In the genomic region with DNA sequence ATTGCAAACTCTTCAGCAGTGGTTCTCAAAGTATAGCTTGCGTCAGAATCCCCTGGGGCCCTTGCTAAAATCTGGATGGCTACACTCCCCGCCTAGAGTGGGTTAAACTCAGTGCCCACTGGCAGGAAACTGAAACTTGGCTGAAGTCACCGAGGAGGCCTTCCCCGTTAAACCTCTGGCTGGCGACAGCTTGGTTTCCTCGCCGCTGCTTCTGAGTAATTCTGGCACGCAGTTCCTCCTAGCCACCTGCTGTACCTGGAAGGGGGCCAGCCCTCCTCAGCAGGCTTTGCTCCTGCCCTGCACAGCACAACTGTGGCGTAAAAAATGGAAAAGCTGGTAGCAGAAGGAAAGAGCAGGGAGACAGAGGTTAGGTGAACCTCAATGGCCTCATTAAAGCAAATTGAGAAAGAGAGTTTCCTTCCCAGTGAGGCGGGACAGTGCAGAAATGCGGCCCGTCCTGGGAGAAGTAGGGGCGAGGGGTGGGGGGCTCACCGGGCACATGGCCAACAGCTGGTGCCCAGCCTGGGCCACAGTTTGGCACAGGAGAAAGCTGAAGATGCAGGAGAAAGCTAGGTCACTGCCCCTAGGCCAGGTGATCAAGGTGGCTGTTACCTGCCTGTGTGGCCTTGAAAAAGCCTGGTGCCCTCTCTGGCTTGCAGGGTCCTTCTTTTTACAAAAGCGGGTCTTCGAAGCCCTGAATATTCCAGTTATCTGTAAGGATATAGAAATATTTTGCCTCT, we compare ENCODE assay signal across 8 cellular contexts. TPM values are rescaled to one million over a fixed set of nuclear protein-coding genes. Genes with fewer than 3 reads are reported as not detected.
DNase-seq lines count a peak whose midpoint lies in the region; ATAC-seq, FAIRE-seq and TF ChIP-seq lines count a peak whose summit lies in the region.

No MANE protein-coding gene starts in this region.

- peak overlapping the region; percentile 98 for H3K9ac ChIP-seq in GM12878 (ENCODE audit: control insufficient read depth, insufficient read depth, low read length)
- no peak overlapping the region for H3K9ac ChIP-seq in neural progenitor cell

- no peaks in the 10 kb centered on the region for H3K4me1 ChIP-seq in RWPE2 (ENCODE audit: insufficient read depth, poor library complexity, severe bottlenecking)
- H3K4me1 ChIP-seq in GM12878 (ENCODE audit: control insufficient read depth, insufficient read depth, low read length): peaks cover 34% of the 10 kb centered on the region
- H3K4me1 ChIP-seq in neural progenitor cell: peaks cover 9% of the 10 kb centered on the region

- H4K20me1 ChIP-seq in GM12878 (ENCODE audit: control insufficient read depth, insufficient read depth) (no peaks in the 10 kb centered on the region), neural progenitor cell (ENCODE audit: low read depth) (no peaks in the 10 kb centered on the region)

- TF ChIP-seq RAD21 in GM12878 (IDR thresholded peaks at IDR 0.05; ENCODE audit: insufficient read depth, low read depth, low read length): no peak

- no peak overlapping the region for H3K27ac Mint-ChIP-seq in neural progenitor cell

- peaks cover 3% of the 10 kb centered on the region for H3F3A ChIP-seq in neural progenitor cell (ENCODE audit: low read depth)

- 4% methylated on average over 16 of the region's 16 CpGs for WGBS in GM12878 (ENCODE audit: insufficient coverage, insufficient replicate concordance, low lambda C conversion rate, missing lambda C conversion rate)

- H3K4me3 ChIP-seq in RWPE2 (ENCODE audit: severe bottlenecking) (no peak overlapping the region), GM12878 (peak overlapping the region; percentile 72), neural progenitor cell (no peak overlapping the region)

- peak; percentile 59 for ATAC-seq in GM21381 (IDR thresholded peaks at IDR 0.05; ENCODE audit: unreplicated experiment)
- ATAC-seq in RWPE2 (ENCODE audit: low read depth): peak; percentile 50; the same call in 1 of the 3 replicates
- ATAC-seq in GM12878: peak; percentile 82

- H3K4me2 ChIP-seq in GM12878 (ENCODE audit: control insufficient read depth, insufficient read depth) (peak overlapping the region; percentile 99), neural progenitor cell (no peak overlapping the region)

- peaks cover 2% of the 10 kb centered on the region for H3K27me3 ChIP-seq in RWPE2 (ENCODE audit: insufficient read depth, poor library complexity, severe bottlenecking)
- no peaks in the 10 kb centered on the region for H3K27me3 ChIP-seq in GM12878 (replicated peaks in 1 of 2; ENCODE audit: control insufficient read depth in 2 of 2, insufficient read depth in 2 of 2, low read length in 1 of 2)
- H3K27me3 ChIP-seq in neural progenitor cell: peaks cover 8% of the 10 kb centered on the region

- no peaks in the 10 kb centered on the region for H3K36me3 Mint-ChIP-seq in neural progenitor cell

- TF ChIP-seq CTCF in RWPE2 (IDR thresholded peaks at IDR 0.05; ENCODE audit: poor library complexity, severe bottlenecking) (no peak), GM12878 (IDR thresholded peaks at IDR 0.05 in 2 of 3, conservative IDR thresholded peaks at IDR 0.05 in 1 of 3; ENCODE audit: control insufficient read depth in 2 of 3, extremely low read depth in 1 of 3, insufficient read depth in 1 of 3, low read depth in 3 of 3, low read length in 3 of 3) (no peak), neural progenitor cell (IDR thresholded peaks at IDR 0.05) (no peak)

- intact Hi-C loops in GM12878 (cut with micrococcal nuclease; ENCODE audit: unreplicated experiment): loop anchor here (1.0 kb wide), 2 partner anchors 41 to 45 kb away; no protein-coding TSS in a partner anchor

- H3K4me3 Mint-ChIP-seq in neural progenitor cell: no peak overlapping the region

- peak; percentile 66 to 69; a peak in 2 of 4 replicates for TF ChIP-seq EP300 in GM12878 (IDR thresholded peaks at IDR 0.05; ENCODE audit: borderline replicate concordance in 1 of 2, control insufficient read depth in 1 of 2, low read depth in 2 of 2, low read length in 2 of 2)

- peak; percentile 46; the same call in 1 of the 2 replicates for TF ChIP-seq POLR2A in GM12878 (IDR thresholded peaks at IDR 0.05; ENCODE audit: low read depth, low read length)

- H2AFZ ChIP-seq in GM12878 (ENCODE audit: control insufficient read depth, low read depth, low read length) (peak overlapping the region; percentile 50), neural progenitor cell (replicated peaks) (no peak overlapping the region)

- peaks cover 9% of the 10 kb centered on the region for H3K27me3 Mint-ChIP-seq in neural progenitor cell (ENCODE audit: insufficient read depth, low read depth)

- peak; percentile 94 for FAIRE-seq in GM12878 (lab: Jason Lieb, UNC)

- in situ Hi-C loops in GM12878 (cut with MboI): no loop called here

- H3K9me3 Mint-ChIP-seq in neural progenitor cell: no peaks in the 10 kb centered on the region

- CTCF ChIA-PET in GM12878 (lab: Yijun Ruan, JAX): interaction anchor here (0.7 to 4.4 kb wide), 4 partner anchors 13 to 251 kb away, joined by 3 to 21 read pairs (median 9); no protein-coding TSS in a partner anchor

- POLR2A ChIA-PET in GM12878 (lab: Charles Lee): interaction anchor here (0.6 to 2.1 kb wide), 4 partner anchors 9 to 45 kb away, joined by 3 to 11 read pairs (median 4); no protein-coding TSS in a partner anchor

- peaks cover 8% of the 10 kb centered on the region for H3K4me1 Mint-ChIP-seq in neural progenitor cell

- H3K36me3 ChIP-seq in RWPE2 (ENCODE audit: low read depth) (no peaks in the 10 kb centered on the region), GM12878 (ENCODE audit: control insufficient read depth in 2 of 2, insufficient read depth in 2 of 2, low read length in 1 of 2) (peaks cover 0 to 2% of the 10 kb centered on the region in 2 experiments; a peak in 1 of 4 replicates), neural progenitor cell (no peaks in the 10 kb centered on the region)

- no TSS peak for BruUV-seq in GM12878 (replicated peaks; lab: Mats Ljungman, UMichigan)

- RAD21 ChIA-PET in GM12878 (lab: Charles Lee; ENCODE audit: unreplicated experiment): interaction anchor here (0.9 to 4.0 kb wide), 5 partner anchors 10 to 457 kb away, joined by 3 to 51 read pairs (median 8); no protein-coding TSS in a partner anchor

- H3K79me2 ChIP-seq in GM12878 (ENCODE audit: control insufficient read depth, insufficient read depth, low read length) (peaks cover 12% of the 10 kb centered on the region), neural progenitor cell (ENCODE audit: low read depth) (no peaks in the 10 kb centered on the region)

- SMC1A ChIA-PET in GM12878 (lab: Charles Lee; ENCODE audit: uncharacterized antibody, unreplicated experiment): interaction anchor here (1.0 to 6.2 kb wide), 6 partner anchors 10 to 44 kb away, joined by 3 to 56 read pairs (median 6); no protein-coding TSS in a partner anchor

- H3K27ac ChIP-seq in RWPE2 (ENCODE audit: poor library complexity, severe bottlenecking): no peak overlapping the region
- H3K27ac ChIP-seq in GM12878 (ENCODE audit: control insufficient read depth, insufficient read depth): peak overlapping the region; percentile 93
- H3K27ac ChIP-seq in neural progenitor cell: no peak overlapping the region

- peak; percentile 24 for DNase-seq in EH (ENCODE audit: low read depth)
- peak; percentile 79 for DNase-seq in HT-29 (ENCODE audit: low spot score)
- DNase-seq in RWPE2 (ENCODE audit: low spot score): no peak
- DNase-seq in GM12878 (ENCODE audit: low read depth, low spot score): peak; percentile 90
- peak; percentile 57 for DNase-seq in left kidney (ENCODE audit: low read depth, low spot score)
- peak; percentile 68 for DNase-seq in stimulated activated CD8-positive, alpha-beta memory T cell treated with anti-CD3 and anti-CD28 coated beads, Interleukin-4, amount 100 ng/mL, for 48 hours
- no peak for DNase-seq in neural progenitor cell (ENCODE audit: low spot score)

- H3K9me3 ChIP-seq in RWPE2 (ENCODE audit: severe bottlenecking) (no peaks in the 10 kb centered on the region), GM12878 (replicated peaks; ENCODE audit: control insufficient read depth, insufficient read depth, low read length) (no peaks in the 10 kb centered on the region), neural progenitor cell (ENCODE audit: low read depth) (no peaks in the 10 kb centered on the region)

TF ChIP-seq in GM12878, 131 proteins besides CTCF, POLR2A, EP300 and RAD21 (continues in another document):
- TF ChIP-seq RUNX3 (IDR thresholded peaks at IDR 0.05; ENCODE audit: low read length) (peak; percentile 88), CEBPB (IDR thresholded peaks at IDR 0.05; ENCODE audit: borderline replicate concordance in 1 of 2, low read depth in 2 of 2, low read length in 2 of 2) (no peak), ZNF24 (IDR thresholded peaks at IDR 0.05) (no peak), NR2C1 (IDR thresholded peaks at IDR 0.05) (no peak), CHD1 (IDR thresholded peaks at IDR 0.05; ENCODE audit: low read depth, low read length) (no peak)
- TF ChIP-seq, protein P1, sequence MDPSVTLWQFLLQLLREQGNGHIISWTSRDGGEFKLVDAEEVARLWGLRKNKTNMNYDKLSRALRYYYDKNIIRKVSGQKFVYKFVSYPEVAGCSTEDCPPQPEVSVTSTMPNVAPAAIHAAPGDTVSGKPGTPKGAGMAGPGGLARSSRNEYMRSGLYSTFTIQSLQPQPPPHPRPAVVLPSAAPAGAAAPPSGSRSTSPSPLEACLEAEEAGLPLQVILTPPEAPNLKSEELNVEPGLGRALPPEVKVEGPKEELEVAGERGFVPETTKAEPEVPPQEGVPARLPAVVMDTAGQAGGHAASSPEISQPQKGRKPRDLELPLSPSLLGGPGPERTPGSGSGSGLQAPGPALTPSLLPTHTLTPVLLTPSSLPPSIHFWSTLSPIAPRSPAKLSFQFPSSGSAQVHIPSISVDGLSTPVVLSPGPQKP (IDR thresholded peaks at IDR 0.05; ENCODE audit: low read depth, low read length): no peak

RNA-seq across cellular contexts. Expression of gene ALOX5, which starts 46.6 kb away (rescaled TPM):
- total RNA-seq in HT-29 (2014; rRNA removed; shearing (Covaris generic)): 28.2 and 43.4 TPM in 2 replicates
- 41.8 and 52.8 TPM in 2 replicates for total RNA-seq in GM12878 (2013; cell fraction: nucleolus; rRNA removed)
- total RNA-seq in GM12878 (2014; rRNA removed) (67.1 and 72.5 TPM in 2 replicates), GM12878 (2014; rRNA removed; fragmentation: Illumina TruSeq; extraction: Trizol) (29.0 and 29.8 TPM in 2 replicates), GM12878 (2021) (62.4 and 69.0 TPM in 2 replicates), neural progenitor cell (ENCODE audit: low replicate concordance) (0.96 and 1.6 TPM in 2 replicates)
- polyA plus RNA-seq in GM12878 (2011; ENCODE audit: low read depth): 20.4 TPM
- polyA plus RNA-seq in GM12878 (2011; rRNA removed) (0.33 and 0.43 TPM in 2 replicates), GM12878 (2014; fragmentation: Illumina TruSeq; extraction: Trizol) (27.6 and 49.5 TPM in 2 replicates), GM12878 (2014; fragmentation: Nextera tagmentation; extraction: Ambion mirVana) (1 to 10 TPM; 3.3 to 6.5 TPM), GM12878 (2014; rRNA removed) (102 and 104 TPM in 2 replicates), GM12878 (2016; fragmentation: Nextera tagmentation; extraction: Ambion mirVana) (10 to 100 TPM; 31.1 to 37.4 TPM)
- 0.55 and 0.76 TPM in 2 replicates for polyA plus RNA-seq in GM12878 (2011; cell fraction: cytosol; rRNA removed)
- 2.6 and 4.4 TPM in 2 replicates for polyA plus RNA-seq in GM12878 (2011; cell fraction: nucleus; rRNA removed)
- polyA plus RNA-seq in GM12878 (2012): 48.8 and 49.2 TPM in 2 replicates
- polyA minus RNA-seq in GM12878 (2011; rRNA and poly(A)+ RNA removed): 0.15 and 1.2 TPM in 2 replicates
- not detected in 2 replicates for polyA minus RNA-seq in GM12878 (2011; cell fraction: cytosol; rRNA and poly(A)+ RNA removed)
- polyA minus RNA-seq in GM12878 (2011; cell fraction: nucleus; rRNA and poly(A)+ RNA removed): 0.24 and 1.4 TPM in 2 replicates

Comparison
In these comparisons a context has a peak if more than half of its experiments do, and no peak if none do; other contexts are left out.
1. DNase-seq: peak in EH (single experiment), HT-29 (single experiment), GM12878 (single experiment), left kidney (single experiment) and stimulated activated CD8-positive, alpha-beta memory T cell treated with anti-CD3 and anti-CD28 coated beads, Interleukin-4, amount 100 ng/mL, for 48 hours (single experiment); none in RWPE2 (single experiment) and neural progenitor cell (single experiment).
2. RNA of gene ALOX5, which starts 46.6 kb away (total RNA-seq): 29.0 to 72.5 TPM in GM12878 and 28.2 to 43.4 TPM in HT-29; 0.96 to 1.6 TPM in neural progenitor cell; every median in the first group is over 10 times any median in the second.
3. Peak in every context shown above with its lines, with median percentiles within 50 percentile points of each other: ATAC-seq.